In the genomic region with DNA sequence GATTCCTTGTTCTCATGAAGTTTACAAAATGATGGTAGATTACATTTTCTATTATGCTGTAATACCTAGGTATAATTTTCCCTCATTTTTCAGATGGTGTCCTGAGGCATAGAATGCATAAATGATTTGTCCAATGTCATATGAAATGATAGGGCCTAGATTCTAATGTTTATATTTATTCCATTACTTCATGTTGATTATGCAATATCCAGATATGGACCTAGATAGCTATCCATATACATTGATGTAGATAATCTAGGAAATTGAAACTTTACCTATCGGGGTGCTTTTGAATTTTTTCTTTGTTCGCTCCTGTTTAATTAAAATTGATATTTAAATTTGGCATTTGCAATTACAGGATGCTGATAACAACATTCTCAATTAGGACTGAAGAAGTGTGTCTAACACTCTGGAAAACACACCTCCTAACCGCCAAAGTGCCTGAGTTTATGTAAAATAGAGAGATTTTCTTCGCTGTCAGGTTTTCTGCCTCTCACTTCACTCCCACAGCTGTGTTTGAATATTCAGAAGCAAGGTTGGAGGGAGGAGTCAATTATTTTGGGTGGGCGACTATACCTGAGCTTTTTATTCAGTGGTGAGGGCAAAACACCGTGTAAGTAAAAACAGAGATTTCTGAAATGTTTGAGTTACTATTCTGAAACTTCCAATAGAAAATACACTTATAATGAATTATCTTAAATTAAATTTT, we compare ENCODE assay signal across 15 cellular contexts.
A peak's percentile ranks its signal among the peaks of the same experiment; 100 is the strongest.
DNase-seq lines count a peak whose midpoint lies in the region; ATAC-seq, FAIRE-seq and TF ChIP-seq lines count a peak whose summit lies in the region.
"Had no signal": no experiment of that assay in that cellular context is flagged by ENCODE, and none has a peak within 500 bp of the region (broad histone marks: within the 10 kb centered on the region; RNA-seq: fewer than 3 reads in every experiment).

No MANE protein-coding gene starts in this region.

- peaks cover 30% of the 10 kb centered on the region for H3K4me1 Mint-ChIP-seq in stimulated activated memory B cell treated with anti-CD40 and anti-IgM and Interleukin-4, amounts not matched to agents 10 μg/mL and 1 μg/mL and 100 μg/mL, for 72 hours
- H3K4me1 Mint-ChIP-seq: GM23338 had no signal

- peak; percentile 48 for FAIRE-seq in GM12892 (lab: Jason Lieb, UNC)
- FAIRE-seq: GM12878, H54 had no signal

- H4K20me1 ChIP-seq in OCI-LY1 (ENCODE audit: insufficient read depth, low read length), result no peaks in the 10 kb centered on the region
- H4K20me1 ChIP-seq: BLaER1 treated with 17β-estradiol and CSF1 and Interleukin-3, amounts not matched to agents 10 nM and 100 nM had no signal

- H3K4me2 ChIP-seq in OCI-LY1 (ENCODE audit: low read length), result no peak overlapping the region
- H3K4me2 ChIP-seq: GM23338 had no signal

- peak overlapping the region; percentile 4 for H3K27ac Mint-ChIP-seq in stimulated activated memory B cell treated with anti-CD40 and anti-IgM and Interleukin-4, amounts not matched to agents 10 μg/mL and 1 μg/mL and 100 μg/mL, for 72 hours
- H3K27ac Mint-ChIP-seq: CD8-positive, alpha-beta T cell; GM23338 had no signal

- H3K9me3 ChIP-seq in OCI-LY1 (ENCODE audit: low read length), result peaks cover 11% of the 10 kb centered on the region
- H3K9me3 ChIP-seq in WERI-Rb-1 (ENCODE audit: severe bottlenecking), result peaks cover 13% of the 10 kb centered on the region
- H3K9me3 ChIP-seq in MG63, result no peaks in the 10 kb centered on the region; the same call in 1 of the 2 replicates

- H3K36me3 Mint-ChIP-seq in stimulated activated memory B cell treated with anti-CD40 and anti-IgM and Interleukin-4, amounts not matched to agents 10 μg/mL and 1 μg/mL and 100 μg/mL, for 72 hours, result peaks cover 14% of the 10 kb centered on the region
- H3K36me3 Mint-ChIP-seq: CD8-positive, alpha-beta T cell had no signal

- H3K27ac ChIP-seq in OCI-LY1 (ENCODE audit: low read depth, low read length, poor library complexity, severe bottlenecking) (peak overlapping the region; percentile 72), WERI-Rb-1 (peak overlapping the region; percentile 2; the same call in 1 of the 2 replicates)

- H3K79me2 ChIP-seq in OCI-LY1 (ENCODE audit: insufficient read depth, low read length), result no peaks in the 10 kb centered on the region

- no peaks in the 10 kb centered on the region for H3K36me3 ChIP-seq in OCI-LY1 (ENCODE audit: insufficient read depth, low read length)
- no peaks in the 10 kb centered on the region for H3K36me3 ChIP-seq in WERI-Rb-1
- no peaks in the 10 kb centered on the region; the same call in 1 of the 2 replicates for H3K36me3 ChIP-seq in MG63
- H3K36me3 ChIP-seq: BLaER1 treated with 17β-estradiol and CSF1 and Interleukin-3, amounts not matched to agents 10 nM and 100 nM had no signal

- no peaks in the 10 kb centered on the region for H3K9me2 ChIP-seq in OCI-LY1 (ENCODE audit: low read depth, low read length)

- TF ChIP-seq POLR2A in GM12892 (IDR thresholded peaks at IDR 0.05; ENCODE audit: low read depth, low read length), result no peak

- peaks cover 52% of the 10 kb centered on the region for H3K4me1 ChIP-seq in OCI-LY1 (ENCODE audit: insufficient read depth, low read length, severe bottlenecking)

- no peak for TF ChIP-seq CTCF in OCI-LY1 (IDR thresholded peaks at IDR 0.05; ENCODE audit: low read length)
- TF ChIP-seq CTCF in WERI-Rb-1 (IDR thresholded peaks at IDR 0.05; ENCODE audit: low read depth, low read length), result no peak

- H3F3A ChIP-seq in OCI-LY1 (ENCODE audit: insufficient read depth, low read length), result 0 out of 2 replicates have a peak, but pooled peaks cover 4% of the 10 kb centered on the region

- DNase-seq in GM12892 (ENCODE audit: insufficient read length), result no peak
- DNase-seq in WERI-Rb-1, result no peak
- DNase-seq in NCI-H1930 (lab: John Stamatoyannopoulos, UW), result no peak
- DNase-seq in MG63, result no peak
- DNase-seq: Calu3; CD8-positive, alpha-beta T cell; DMS79 treated with DMSO at 0.1 percent for 48 hours; GF-D8 had no signal

- no peaks in the 10 kb centered on the region for H3K27me3 Mint-ChIP-seq in stimulated activated memory B cell treated with anti-CD40 and anti-IgM and Interleukin-4, amounts not matched to agents 10 μg/mL and 1 μg/mL and 100 μg/mL, for 72 hours
- H3K27me3 Mint-ChIP-seq: B cell had no signal

- H3K4me3 ChIP-seq in OCI-LY1 (ENCODE audit: low read depth, low read length, poor library complexity, severe bottlenecking), result no peak overlapping the region
- H3K4me3 ChIP-seq in WERI-Rb-1 (ENCODE audit: low read depth, low read length), result no peak overlapping the region
- no peak overlapping the region for H3K4me3 ChIP-seq in MG63
- H3K4me3 ChIP-seq: BLaER1 treated with 17β-estradiol and CSF1 and Interleukin-3, amounts not matched to agents 10 nM and 100 nM; GM12878; GM23338 had no signal

- no peak for ATAC-seq in stimulated activated memory B cell treated with anti-CD40 and anti-IgM and Interleukin-4, amounts not matched to agents 10 μg/mL and 1 μg/mL and 100 μg/mL, for 72 hours
- ATAC-seq: CD8-positive, alpha-beta T cell; GM23338 had no signal

- no peak overlapping the region for H3K4me3 Mint-ChIP-seq in stimulated activated memory B cell treated with anti-CD40 and anti-IgM and Interleukin-4, amounts not matched to agents 10 μg/mL and 1 μg/mL and 100 μg/mL, for 72 hours
- H3K4me3 Mint-ChIP-seq: CD8-positive, alpha-beta T cell; GM23338 had no signal

- no peak overlapping the region for H3K9ac ChIP-seq in OCI-LY1 (ENCODE audit: low read length)
- H3K9ac ChIP-seq: BLaER1 treated with 17β-estradiol and CSF1 and Interleukin-3, amounts not matched to agents 10 nM and 100 nM had no signal

- H3K27me3 ChIP-seq in OCI-LY1 (ENCODE audit: insufficient read depth, low read length), result no peaks in the 10 kb centered on the region
- no peaks in the 10 kb centered on the region for H3K27me3 ChIP-seq in WERI-Rb-1 (ENCODE audit: insufficient read depth, low read depth, severe bottlenecking)
- H3K27me3 ChIP-seq in MG63, result no peaks in the 10 kb centered on the region
- H3K27me3 ChIP-seq: BLaER1 treated with 17β-estradiol and CSF1 and Interleukin-3, amounts not matched to agents 10 nM and 100 nM had no signal

- no peak overlapping the region for H2AFZ ChIP-seq in OCI-LY1 (ENCODE audit: low read length)
- H2AFZ ChIP-seq: GM23338 had no signal

- H3K9me3 Mint-ChIP-seq in stimulated activated memory B cell treated with anti-CD40 and anti-IgM and Interleukin-4, amounts not matched to agents 10 μg/mL and 1 μg/mL and 100 μg/mL, for 72 hours, result peaks cover 16% of the 10 kb centered on the region
